Comparison of ENCODE assay signal across 8 cellular contexts in the genomic region with DNA sequence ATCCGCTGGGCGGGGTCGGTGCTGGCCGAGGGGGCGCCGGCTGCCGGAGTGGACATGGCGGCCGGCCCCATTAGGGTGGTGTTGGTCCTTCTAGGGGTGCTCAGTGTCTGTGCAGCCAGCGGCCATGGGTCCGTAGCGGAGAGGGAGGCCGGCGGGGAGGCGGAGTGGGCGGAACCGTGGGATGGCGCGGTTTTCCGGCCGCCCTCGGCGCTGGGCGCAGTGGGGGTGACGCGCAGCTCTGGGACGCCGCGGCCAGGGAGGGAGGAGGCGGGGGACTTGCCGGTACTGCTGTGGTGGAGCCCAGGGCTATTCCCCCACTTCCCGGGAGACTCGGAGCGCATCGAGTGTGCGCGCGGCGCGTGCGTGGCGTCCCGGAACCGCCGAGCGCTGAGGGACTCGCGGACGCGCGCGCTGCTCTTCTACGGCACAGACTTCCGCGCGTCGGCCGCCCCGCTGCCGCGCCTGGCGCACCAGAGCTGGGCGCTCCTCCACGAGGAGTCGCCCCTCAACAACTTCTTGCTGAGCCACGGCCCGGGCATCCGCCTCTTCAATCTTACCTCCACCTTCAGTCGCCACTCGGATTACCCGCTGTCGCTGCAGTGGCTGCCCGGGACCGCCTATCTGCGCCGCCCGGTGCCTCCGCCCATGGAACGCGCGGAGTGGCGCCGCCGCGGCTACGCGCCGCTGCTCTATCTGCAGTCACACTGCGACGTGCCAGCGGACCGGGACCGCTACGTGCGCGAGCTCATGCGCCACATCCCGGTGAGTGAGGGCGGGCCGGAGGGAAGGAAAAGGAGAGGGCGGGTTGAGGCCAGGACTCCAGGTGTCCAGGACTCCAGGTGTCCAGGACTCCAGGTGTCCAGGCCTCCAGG. TPM values are rescaled to one million over a fixed set of nuclear protein-coding genes. Genes with fewer than 3 reads are reported as not detected.
DNase-seq lines count a peak whose midpoint lies in the region; ATAC-seq and TF ChIP-seq lines count a peak whose summit lies in the region.

No MANE protein-coding gene starts in this region.

- in situ Hi-C loops in Panc1 (cut with HindIII; ENCODE audit: low pct_unique_long_range_greater_than_20kb, low sequenced_read_pairs): no loop called here

- H3K27ac Mint-ChIP-seq in activated T-helper 17 cell treated with anti-CD3 and anti-CD28 coated beads, Interleukin-2, amount 50 U/mL, for 72 hours: peak overlapping the region; percentile 90
- H3K27ac Mint-ChIP-seq in natural killer cell: peak overlapping the region; percentile 84 to 96

- intact Hi-C loops in Panc1 (cut with micrococcal nuclease; ENCODE audit: unreplicated experiment) (no loop called here), natural killer cell (cut with micrococcal nuclease) (loop anchor here (1.0 to 5.0 kb wide), 4 partner anchors 13 to 170 kb away; partner anchors contain the start of genes NDST2 and SEC24C)

- H3K27me3 ChIP-seq in Panc1 (ENCODE audit: control insufficient read depth, insufficient read depth, low read length): no peaks in the 10 kb centered on the region

- H3K27me3 Mint-ChIP-seq in activated T-helper 17 cell treated with anti-CD3 and anti-CD28 coated beads, Interleukin-2, amount 50 U/mL, for 72 hours: no peaks in the 10 kb centered on the region
- H3K27me3 Mint-ChIP-seq in natural killer cell (ENCODE audit: low read depth in 2 of 2): no peaks in the 10 kb centered on the region

- CTCF ChIA-PET in Panc1 (lab: Charles Lee): interaction anchor here (0.5 to 1.4 kb wide), 4 partner anchors 9 to 77 kb away, joined by 3 to 8 read pairs (median 3); partner anchors contain the start of gene CHCHD1

- ATAC-seq in GM19328 (IDR thresholded peaks at IDR 0.05; ENCODE audit: unreplicated experiment): peak; percentile 52
- peak; percentile 41 for ATAC-seq in HG03457 (IDR thresholded peaks at IDR 0.05; ENCODE audit: unreplicated experiment)
- ATAC-seq in Panc1: peak; percentile 87
- peak; percentile 82 for ATAC-seq in activated T-helper 17 cell treated with anti-CD3 and anti-CD28 coated beads, Interleukin-2, amount 50 U/mL, for 72 hours (replicated peaks)
- peak; percentile 61 to 81 (median 67) for ATAC-seq in natural killer cell

- BruUV-seq in Panc1 (replicated peaks; lab: Mats Ljungman, UMichigan): no TSS peak

- POLR2A ChIA-PET in Panc1 (lab: Charles Lee): interaction anchor here (0.5 to 1.3 kb wide), 5 partner anchors 9 to 114 kb away, joined by 3 to 9 read pairs (median 3); no protein-coding TSS in a partner anchor

- H3K9me3 Mint-ChIP-seq in activated T-helper 17 cell treated with anti-CD3 and anti-CD28 coated beads, Interleukin-2, amount 50 U/mL, for 72 hours: no peaks in the 10 kb centered on the region
- H3K9me3 Mint-ChIP-seq in natural killer cell: no peaks in the 10 kb centered on the region

- H3K4me1 ChIP-seq in Panc1 (ENCODE audit: control insufficient read depth, insufficient read depth, low read length): peaks cover 30% of the 10 kb centered on the region

- DNase-seq in COLO668 (lab: John Stamatoyannopoulos, UW; ENCODE audit: unreplicated experiment): peak; percentile 84
- DNase-seq in Panc1 (ENCODE audit: low read depth, low spot score): no peak
- peak; percentile 72 for DNase-seq in fibroblast of mammary gland (ENCODE audit: low read depth)
- DNase-seq in natural killer cell: peak; percentile 77
- DNase-seq in stimulated activated naive CD4-positive, alpha-beta T cell treated with Interleukin-2 at 50 U/mL for 16 hours (lab: John Stamatoyannopoulos, UW): peak; percentile 80

- H3K36me3 Mint-ChIP-seq in activated T-helper 17 cell treated with anti-CD3 and anti-CD28 coated beads, Interleukin-2, amount 50 U/mL, for 72 hours (ENCODE audit: low read depth): peaks cover 100% of the 10 kb centered on the region
- peaks cover 22% of the 10 kb centered on the region for H3K36me3 Mint-ChIP-seq in natural killer cell

- H3K36me3 ChIP-seq in Panc1 (ENCODE audit: control insufficient read depth, insufficient read depth, low read length): peaks cover 33% of the 10 kb centered on the region

- H3K4me3 Mint-ChIP-seq in activated T-helper 17 cell treated with anti-CD3 and anti-CD28 coated beads, Interleukin-2, amount 50 U/mL, for 72 hours: peak overlapping the region; percentile 97
- peak overlapping the region; percentile 97 for H3K4me3 Mint-ChIP-seq in natural killer cell

- H3K27ac ChIP-seq in Panc1 (ENCODE audit: low read length): peak overlapping the region; percentile 93

- peaks cover 28% of the 10 kb centered on the region for H3K4me1 Mint-ChIP-seq in activated T-helper 17 cell treated with anti-CD3 and anti-CD28 coated beads, Interleukin-2, amount 50 U/mL, for 72 hours
- peaks cover 47 to 61% of the 10 kb centered on the region in 2 donors for H3K4me1 Mint-ChIP-seq in natural killer cell

- TF ChIP-seq CTCF in Panc1 (IDR thresholded peaks at IDR 0.05) (peak; percentile 42; the same call in 1 of the 2 replicates), fibroblast of mammary gland (conservative IDR thresholded peaks at IDR 0.05; ENCODE audit: control insufficient read depth, insufficient read depth, low read depth, low read length) (no peak), natural killer cell (IDR thresholded peaks at IDR 0.05) (no peak)

- no peaks in the 10 kb centered on the region for H3K9me3 ChIP-seq in Panc1 (ENCODE audit: control insufficient read depth, insufficient read depth, low read depth, low read length)

- H3K4me3 ChIP-seq in Panc1 (ENCODE audit: low read depth in 2 of 2, low read length in 2 of 2): peak overlapping the region; percentile 90 to 96
- peak overlapping the region; percentile 82 for H3K4me3 ChIP-seq in fibroblast of mammary gland (ENCODE audit: control insufficient read depth, low read depth, low read length)

RNA-seq across cellular contexts. Expression of gene CHCHD1, which starts 9.3 kb away (rescaled TPM):
- total RNA-seq in Panc1 (2021; ENCODE audit: unreplicated experiment) (41.2 TPM), natural killer cell (1 to 10 TPM; 5.2 to 7.0 (median 5.9) TPM)
- 71.5 TPM for polyA plus RNA-seq in Panc1 (2012; ENCODE audit: insufficient read length)
- total RNA-seq in activated T-helper 17 cell treated with anti-CD3 and anti-CD28 coated beads, Interleukin-2, amount 50 U/mL, for 72 hours: 10 to 100 TPM; 30.2 to 32.8 TPM

RNA-seq across cellular contexts. Expression of gene ZSWIM8, which starts 12.9 kb away (rescaled TPM):
- total RNA-seq in Panc1 (2021; ENCODE audit: unreplicated experiment) (109 TPM), natural killer cell (100 to 1,000 TPM; 157 to 161 (median 159) TPM)
- 126 TPM for polyA plus RNA-seq in Panc1 (2012; ENCODE audit: insufficient read length)
- total RNA-seq in activated T-helper 17 cell treated with anti-CD3 and anti-CD28 coated beads, Interleukin-2, amount 50 U/mL, for 72 hours: 100 to 1,000 TPM in 1 of 2 donors, 10 to 100 TPM in 1; 66.1 to 113 TPM

RNA-seq across cellular contexts. Expression of gene SEC24C, which starts 28.3 kb away (rescaled TPM):
- total RNA-seq in Panc1 (2021; ENCODE audit: unreplicated experiment) (113 TPM), natural killer cell (100 to 1,000 TPM; 153 to 161 (median 160) TPM)
- 95.8 TPM for polyA plus RNA-seq in Panc1 (2012; ENCODE audit: insufficient read length)
- 100 to 1,000 TPM in 1 of 2 donors, 10 to 100 TPM in 1; 98.5 to 129 TPM for total RNA-seq in activated T-helper 17 cell treated with anti-CD3 and anti-CD28 coated beads, Interleukin-2, amount 50 U/mL, for 72 hours

RNA-seq across cellular contexts. Expression of gene NDST2, which starts 38.9 kb away (rescaled TPM):
- total RNA-seq in Panc1 (2021; ENCODE audit: unreplicated experiment) (49.0 TPM), natural killer cell (10 to 100 TPM; 64.7 to 73.8 (median 65.4) TPM)
- polyA plus RNA-seq in Panc1 (2012; ENCODE audit: insufficient read length): 49.6 TPM
- 10 to 100 TPM; 41.2 to 64.0 TPM for total RNA-seq in activated T-helper 17 cell treated with anti-CD3 and anti-CD28 coated beads, Interleukin-2, amount 50 U/mL, for 72 hours
